In the genomic region with DNA sequence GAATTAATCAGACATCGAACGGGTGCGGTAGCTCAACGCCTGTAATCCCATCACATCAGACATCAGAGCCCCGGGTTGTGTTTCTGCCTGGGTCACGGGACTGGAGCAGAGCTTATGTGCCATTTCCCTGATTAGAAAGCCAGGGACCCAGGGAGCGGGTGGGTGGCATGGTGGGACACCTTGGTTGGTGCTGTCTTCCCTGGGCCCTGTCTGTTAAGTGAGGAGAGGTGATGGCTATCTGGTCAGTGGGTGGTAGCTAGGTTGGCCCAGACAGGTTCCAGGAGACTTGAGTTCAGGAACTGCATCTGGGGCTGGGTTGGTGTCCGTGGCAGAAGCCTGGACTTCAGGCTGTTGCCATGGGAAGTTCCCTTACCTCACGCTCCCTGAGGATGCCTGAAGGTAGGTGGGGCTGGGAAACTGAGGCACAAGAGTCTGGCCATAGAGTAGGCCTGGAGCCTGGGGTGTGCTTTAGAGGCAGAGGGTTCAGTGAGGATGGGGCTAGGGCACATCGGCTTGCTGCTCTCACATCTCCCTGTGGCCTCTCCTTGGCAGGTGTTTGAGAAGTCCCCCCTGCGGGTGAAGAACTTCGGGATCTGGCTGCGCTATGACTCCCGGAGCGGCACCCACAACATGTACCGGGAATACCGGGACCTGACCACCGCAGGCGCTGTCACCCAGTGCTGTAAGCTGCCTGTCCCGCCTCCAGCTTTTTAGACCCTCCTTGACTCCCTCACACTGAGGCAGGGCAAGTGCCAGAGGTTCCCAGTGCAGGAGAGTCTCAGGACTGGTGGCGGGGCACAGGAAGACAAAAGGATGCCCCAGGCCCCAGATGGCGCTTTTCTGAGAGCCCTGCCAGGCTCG, we compare ENCODE assay signal across 9 cellular contexts. TPM values are rescaled to one million over a fixed set of nuclear protein-coding genes. Genes with fewer than 3 reads are reported as not detected.
DNase-seq lines count a peak whose midpoint lies in the region; ATAC-seq and TF ChIP-seq lines count a peak whose summit lies in the region.
"Had no signal": no experiment of that assay in that cellular context is flagged by ENCODE, and none has a peak within 500 bp of the region (broad histone marks: within the 10 kb centered on the region; RNA-seq: fewer than 3 reads in every experiment).

No MANE protein-coding gene starts in this region.

- CTCF ChIA-PET in PC-3 (lab: Charles Lee) = interaction anchor here (0.6 kb wide), 1 partner anchor 60 kb away, joined by 4 read pairs; no protein-coding TSS in a partner anchor

- no peaks in the 10 kb centered on the region for H3K9me2 ChIP-seq in PC-3 (replicated peaks; ENCODE audit: low read length)

- TF ChIP-seq POLR2A in GM18505 (IDR thresholded peaks at IDR 0.05; ENCODE audit: borderline replicate concordance, extremely low read depth, insufficient read depth, insufficient read length) = peak; percentile 33

- H3K4me1 Mint-ChIP-seq in endodermal cell (peaks cover 12% of the 10 kb centered on the region), progenitor cell of endocrine pancreas (ENCODE audit: low read depth) (peaks cover 19% of the 10 kb centered on the region)

- H4K20me1 ChIP-seq in PC-3 (ENCODE audit: low read length) = peaks cover 50% of the 10 kb centered on the region

- no peaks in the 10 kb centered on the region for H3K27me3 Mint-ChIP-seq in endodermal cell (ENCODE audit: insufficient read depth)
- peaks cover 3% of the 10 kb centered on the region for H3K27me3 Mint-ChIP-seq in progenitor cell of endocrine pancreas

- H3K9me3 ChIP-seq in PC-3 (ENCODE audit: low read length) (no peaks in the 10 kb centered on the region), endodermal cell (ENCODE audit: control insufficient read depth, low read length) (no peaks in the 10 kb centered on the region)

- H3K36me3 Mint-ChIP-seq in endodermal cell (ENCODE audit: low read depth) (peaks cover 46% of the 10 kb centered on the region), progenitor cell of endocrine pancreas (ENCODE audit: insufficient read depth) (peaks cover 17% of the 10 kb centered on the region)

- H3K27me3 ChIP-seq in PC-3 (ENCODE audit: low read length) (no peaks in the 10 kb centered on the region), endodermal cell (ENCODE audit: control insufficient read depth, insufficient read depth, low read length, poor library complexity, severe bottlenecking) (no peaks in the 10 kb centered on the region), H7 (ENCODE audit: control insufficient read depth, insufficient read depth, low read length) (no peaks in the 10 kb centered on the region)

- peak overlapping the region; percentile 99 for H3K27ac Mint-ChIP-seq in endodermal cell
- H3K27ac Mint-ChIP-seq in progenitor cell of endocrine pancreas = peak overlapping the region; percentile 96

- H3K9me3 Mint-ChIP-seq in endodermal cell = no peaks in the 10 kb centered on the region
- H3K9me3 Mint-ChIP-seq in progenitor cell of endocrine pancreas (ENCODE audit: low read depth) = no peaks in the 10 kb centered on the region

- peak overlapping the region; percentile 100 for H3K4me2 ChIP-seq in PC-3 (ENCODE audit: low read length)

- no peak for TF ChIP-seq CTCF in PC-3 (conservative IDR thresholded peaks at IDR 0.05; ENCODE audit: low read depth, low read length)
- no peak for TF ChIP-seq CTCF in endodermal cell (conservative IDR thresholded peaks at IDR 0.05)
- TF ChIP-seq CTCF in progenitor cell of endocrine pancreas (IDR thresholded peaks at IDR 0.05; ENCODE audit: unreplicated experiment) = no peak

- peak overlapping the region; percentile 99 for H3K4me3 Mint-ChIP-seq in endodermal cell
- peak overlapping the region; percentile 96 for H3K4me3 Mint-ChIP-seq in progenitor cell of endocrine pancreas (ENCODE audit: low read depth)

- peaks cover 39% of the 10 kb centered on the region for H3F3A ChIP-seq in PC-3 (ENCODE audit: low read length, unreplicated experiment)

- peaks cover 30% of the 10 kb centered on the region for H3K79me2 ChIP-seq in PC-3 (ENCODE audit: low read length)

- no peak overlapping the region for H2AFZ ChIP-seq in PC-3 (ENCODE audit: low read length)

- H3K9ac ChIP-seq in PC-3 (ENCODE audit: low read length) (peak overlapping the region; percentile 98), endodermal cell (ENCODE audit: extremely low read depth, low read length, poor library complexity, severe bottlenecking) (peak overlapping the region; percentile 3)

- H3K27ac ChIP-seq in PC-3 (ENCODE audit: low read length) = no peak overlapping the region
- H3K27ac ChIP-seq in endodermal cell (ENCODE audit: low read depth, low read length) = no peak overlapping the region

- H3K4me1 ChIP-seq in PC-3 (ENCODE audit: insufficient read depth, low read length) (peaks cover 24% of the 10 kb centered on the region), endodermal cell (ENCODE audit: control insufficient read depth, insufficient read depth, low read length) (no peaks in the 10 kb centered on the region)

- 95 to 97% methylated on average over 6 to 23 of the region's 23 CpGs for WGBS in endodermal cell (ENCODE audit: insufficient coverage in 1 of 2, insufficient read length in 1 of 2), 2 experiments

- H3K4me3 ChIP-seq in PC-3 (ENCODE audit: low read length) (peak overlapping the region; percentile 87), endodermal cell (ENCODE audit: low read length) (peak overlapping the region; percentile 100), H7 (ENCODE audit: insufficient read depth, low read depth, low read length) (no peak overlapping the region)

- intact Hi-C loops in PC-3 (cut with micrococcal nuclease) = no loop called here

- POLR2A ChIA-PET in PC-3 (lab: Charles Lee; ENCODE audit: unreplicated experiment) = no interaction called here

- DNase-seq in PC-3 (no peak), endodermal cell (no peak), progenitor cell of endocrine pancreas (ENCODE audit: low spot score, unreplicated experiment) (no peak), UCSD-AML1 (lab: John Stamatoyannopoulos, UW; ENCODE audit: unreplicated experiment) (no peak), H7 (no peak)

- ATAC-seq in GM18505 (IDR thresholded peaks at IDR 0.05; ENCODE audit: unreplicated experiment) (no peak), PC-3 (no peak), GM18519 (IDR thresholded peaks at IDR 0.05; ENCODE audit: low FRiP score, unreplicated experiment) (no peak), GM21723 (IDR thresholded peaks at IDR 0.05; ENCODE audit: unreplicated experiment) (no peak)

- peaks cover 47% of the 10 kb centered on the region for H3K36me3 ChIP-seq in PC-3 (ENCODE audit: low read depth, low read length)
- peaks cover 43% of the 10 kb centered on the region for H3K36me3 ChIP-seq in endodermal cell (ENCODE audit: control insufficient read depth, insufficient read depth, low read length)
- H3K36me3 ChIP-seq in H7 (replicated peaks; ENCODE audit: control insufficient read depth, insufficient read depth, low read length) = peaks cover 32% of the 10 kb centered on the region

- BruUV-seq in PC-3 (replicated peaks; lab: Mats Ljungman, UMichigan) = no TSS peak

RNA-seq across cellular contexts. Expression of a gene that starts 2.1 kb away (rescaled TPM):
- total RNA-seq in PC-3 (2014; rRNA removed) = 1,763 and 2,241 TPM in 2 replicates
- total RNA-seq in endodermal cell = 1,000 to 10,000 TPM; 1,886 to 2,166 TPM
- polyA plus RNA-seq in endodermal cell (2013, experiment 1 of 2) = 2,294 TPM
- polyA plus RNA-seq in endodermal cell (2013, experiment 2 of 2) = 2,156 TPM
- 1,687 and 1,716 TPM in 2 replicates for total RNA-seq in progenitor cell of endocrine pancreas
- total RNA-seq in H7 (2014; rRNA removed; shearing (Covaris generic)) = 2,178 and 2,213 TPM in 2 replicates

RNA-seq across cellular contexts. Expression of a gene that starts 10.0 kb away (rescaled TPM):
- total RNA-seq in PC-3 (2014; rRNA removed) (0.23 TPM in 1 of 2 replicates, not detected in the other), endodermal cell (under 1 TPM in 1 of 2 donors, not detected in 1; 0.15 TPM), progenitor cell of endocrine pancreas (not detected in 2 replicates)
- polyA plus RNA-seq in endodermal cell (2013, experiment 1 of 2) = 0.14 TPM
- polyA plus RNA-seq in endodermal cell (2013, experiment 2 of 2) = 0.37 TPM
- total RNA-seq in H7 (2014; rRNA removed; shearing (Covaris generic)) = 1.5 and 1.6 TPM in 2 replicates
- total RNA-seq: renal cortical epithelial cell had no signal

RNA-seq across cellular contexts. Expression of a gene that starts 14.0 kb away (rescaled TPM):
- total RNA-seq in PC-3 (2014; rRNA removed) = 1.5 and 4.3 TPM in 2 replicates
- 1 to 10 TPM; 2.8 to 3.2 TPM for total RNA-seq in endodermal cell
- polyA plus RNA-seq in endodermal cell (2013, experiment 1 of 2) = 2.7 TPM
- polyA plus RNA-seq in endodermal cell (2013, experiment 2 of 2) = 3.0 TPM
- total RNA-seq in progenitor cell of endocrine pancreas = 0.74 and 0.95 TPM in 2 replicates
- 2.5 and 2.7 TPM in 2 replicates for total RNA-seq in H7 (2014; rRNA removed; shearing (Covaris generic))

RNA-seq across cellular contexts. Expression of a gene that starts 40.5 kb away (rescaled TPM):
- total RNA-seq in PC-3 (2014; rRNA removed) = not detected in 2 replicates
- under 1 TPM in 1 of 2 donors, not detected in 1; 0.80 TPM for total RNA-seq in endodermal cell
- polyA plus RNA-seq in endodermal cell (2013, experiment 1 of 2) = not detected
- polyA plus RNA-seq in endodermal cell (2013, experiment 2 of 2) = not detected
- total RNA-seq in progenitor cell of endocrine pancreas = not detected in 2 replicates
- total RNA-seq in H7 (2014; rRNA removed; shearing (Covaris generic)) = 0.33 TPM in 1 of 2 replicates, not detected in the other
- total RNA-seq: renal cortical epithelial cell had no signal
